Comparison of ENCODE assay signal across 1 cellular context in the genomic region with DNA sequence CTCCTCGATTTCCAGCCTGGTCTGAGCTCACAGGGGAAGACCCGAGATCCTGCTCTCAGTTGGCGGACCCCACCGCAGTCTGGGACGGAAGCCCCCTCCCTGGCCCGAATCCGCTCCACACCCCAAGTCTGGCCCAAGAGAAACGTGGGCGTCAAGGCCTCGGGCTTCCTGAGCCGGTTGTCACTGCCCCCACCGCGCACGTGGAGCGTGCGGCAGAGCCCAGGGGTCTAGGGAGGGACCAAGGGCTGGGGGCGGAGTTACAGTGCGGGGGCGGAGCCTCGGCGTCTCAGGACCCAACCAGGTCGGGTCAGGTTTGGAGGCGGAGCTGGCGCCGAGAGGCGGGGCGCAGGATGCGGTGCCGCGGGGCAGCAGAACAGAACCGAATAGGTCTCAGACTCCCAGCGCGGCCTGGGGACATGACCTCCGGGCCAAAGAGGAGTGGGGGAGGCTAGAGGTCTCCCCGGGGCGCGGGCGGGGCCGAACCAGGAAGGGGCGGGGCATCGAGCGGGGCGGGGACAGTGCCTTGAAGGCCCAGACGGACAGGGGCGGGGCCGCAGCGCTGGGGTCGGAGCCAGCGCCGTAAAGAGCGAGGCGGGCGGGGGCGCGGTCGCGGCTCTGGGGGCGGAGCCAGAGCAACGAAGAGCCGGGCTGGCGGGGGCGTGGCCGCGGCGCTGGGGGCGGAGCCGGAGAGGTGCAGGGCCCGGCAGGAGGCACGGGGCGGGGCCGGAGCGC.
A peak's percentile ranks its signal among the peaks of the same experiment; 100 is the strongest.
TF ChIP-seq lines count a peak whose summit lies in the region.

No MANE protein-coding gene starts in this region.

TF ChIP-seq in HepG2, 621 proteins besides CTCF, POLR2A, EP300 and RAD21 (continued from another document and continues in another):
- TF ChIP-seq E2F2 (CRISPR knock-in tag; IDR thresholded peaks at IDR 0.05; ENCODE audit: borderline replicate concordance) (no peak), KAT7 (CRISPR knock-in tag; IDR thresholded peaks at IDR 0.05; ENCODE audit: borderline replicate concordance) (peak; percentile 29; the same call in 1 of the 2 replicates), ZNF280B (CRISPR knock-in tag; IDR thresholded peaks at IDR 0.05; ENCODE audit: borderline replicate concordance) (peak; percentile 99), NAIF1 (CRISPR knock-in tag; IDR thresholded peaks at IDR 0.05; ENCODE audit: borderline replicate concordance) (no peak), CENPBD1 (CRISPR knock-in tag; IDR thresholded peaks at IDR 0.05; ENCODE audit: borderline replicate concordance, low read depth) (no peak), BCL6 (CRISPR knock-in tag; IDR thresholded peaks at IDR 0.05) (peak; percentile 45; the same call in 1 of the 2 replicates), THYN1 (CRISPR knock-in tag; IDR thresholded peaks at IDR 0.05; ENCODE audit: borderline replicate concordance, low read depth) (0 out of 2 replicates have a peak, but pooled peaks have one; percentile 57), ZNF30 (CRISPR knock-in tag; IDR thresholded peaks at IDR 0.05) (peak; percentile 91; the same call in 1 of the 2 replicates), ZNF207 (IDR thresholded peaks at IDR 0.05; ENCODE audit: borderline replicate concordance) (no peak), MEF2D (CRISPR knock-in tag; IDR thresholded peaks at IDR 0.05) (peak; percentile 88), STAT5B (CRISPR knock-in tag; IDR thresholded peaks at IDR 0.05) (no peak; the same call in 1 of the 2 replicates), ZNF703 (CRISPR knock-in tag; IDR thresholded peaks at IDR 0.05; ENCODE audit: borderline replicate concordance) (0 out of 2 replicates have a peak, but pooled peaks have one; percentile 65), MED13 (CRISPR knock-in tag; IDR thresholded peaks at IDR 0.05) (peak; percentile 15; the same call in 1 of the 2 replicates), ZNF768 (CRISPR knock-in tag; IDR thresholded peaks at IDR 0.05) (peak; percentile 78), PHF8 (CRISPR knock-in tag; IDR thresholded peaks at IDR 0.05) (peak; percentile 56; the same call in 1 of the 2 replicates), HDAC1 (CRISPR knock-in tag; IDR thresholded peaks at IDR 0.05) (peak; percentile 96), SOX5 (CRISPR knock-in tag; IDR thresholded peaks at IDR 0.05; ENCODE audit: borderline replicate concordance) (no peak), PRDM15 (CRISPR knock-in tag; IDR thresholded peaks at IDR 0.05) (no peak; the same call in 1 of the 2 replicates), KAT8 (CRISPR knock-in tag; IDR thresholded peaks at IDR 0.05) (peak; percentile 70; the same call in 1 of the 2 replicates), ZNF136 (CRISPR knock-in tag; IDR thresholded peaks at IDR 0.05; ENCODE audit: low read depth) (peak; percentile 98), POGZ (CRISPR knock-in tag; IDR thresholded peaks at IDR 0.05) (peak; percentile 38; the same call in 1 of the 2 replicates), SOX6 (IDR thresholded peaks at IDR 0.05) (no peak), SOX6 (CRISPR knock-in tag; IDR thresholded peaks at IDR 0.05) (peak; percentile 47), ZBTB42 (CRISPR knock-in tag; IDR thresholded peaks at IDR 0.05) (no peak), RFXAP (CRISPR knock-in tag; IDR thresholded peaks at IDR 0.05; ENCODE audit: borderline replicate concordance) (peak; percentile 86; the same call in 1 of the 2 replicates), ZNF564 (CRISPR knock-in tag; IDR thresholded peaks at IDR 0.05) (peak; percentile 75; the same call in 1 of the 2 replicates), ZNF407 (CRISPR knock-in tag; IDR thresholded peaks at IDR 0.05; ENCODE audit: not compliant biosample characterization) (peak; percentile 99), TERF1 (CRISPR knock-in tag; IDR thresholded peaks at IDR 0.05) (no peak), SETDB1 (CRISPR knock-in tag; IDR thresholded peaks at IDR 0.05; ENCODE audit: borderline replicate concordance) (0 out of 2 replicates have a peak, but pooled peaks have one; percentile 91), BRF2 (CRISPR knock-in tag; IDR thresholded peaks at IDR 0.05) (peak; percentile 79; the same call in 1 of the 2 replicates), ZFP36L1 (CRISPR knock-in tag; IDR thresholded peaks at IDR 0.05) (peak; percentile 93; the same call in 1 of the 2 replicates)
- TF ChIP-seq, protein P1, sequence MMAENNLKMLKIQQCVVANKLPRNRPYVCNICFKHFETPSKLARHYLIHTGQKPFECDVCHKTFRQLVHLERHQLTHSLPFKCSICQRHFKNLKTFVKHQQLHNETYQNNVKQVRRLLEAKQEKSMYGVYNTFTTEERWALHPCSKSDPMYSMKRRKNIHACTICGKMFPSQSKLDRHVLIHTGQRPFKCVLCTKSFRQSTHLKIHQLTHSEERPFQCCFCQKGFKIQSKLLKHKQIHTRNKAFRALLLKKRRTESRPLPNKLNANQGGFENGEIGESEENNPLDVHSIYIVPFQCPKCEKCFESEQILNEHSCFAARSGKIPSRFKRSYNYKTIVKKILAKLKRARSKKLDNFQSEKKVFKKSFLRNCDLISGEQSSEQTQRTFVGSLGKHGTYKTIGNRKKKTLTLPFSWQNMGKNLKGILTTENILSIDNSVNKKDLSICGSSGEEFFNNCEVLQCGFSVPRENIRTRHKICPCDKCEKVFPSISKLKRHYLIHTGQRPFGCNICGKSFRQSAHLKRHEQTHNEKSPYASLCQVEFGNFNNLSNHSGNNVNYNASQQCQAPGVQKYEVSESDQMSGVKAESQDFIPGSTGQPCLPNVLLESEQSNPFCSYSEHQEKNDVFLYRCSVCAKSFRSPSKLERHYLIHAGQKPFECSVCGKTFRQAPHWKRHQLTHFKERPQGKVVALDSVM (CRISPR knock-in tag; IDR thresholded peaks at IDR 0.05), result no peak
